19 cellular contexts compared by ENCODE assay signal in the genomic region with DNA sequence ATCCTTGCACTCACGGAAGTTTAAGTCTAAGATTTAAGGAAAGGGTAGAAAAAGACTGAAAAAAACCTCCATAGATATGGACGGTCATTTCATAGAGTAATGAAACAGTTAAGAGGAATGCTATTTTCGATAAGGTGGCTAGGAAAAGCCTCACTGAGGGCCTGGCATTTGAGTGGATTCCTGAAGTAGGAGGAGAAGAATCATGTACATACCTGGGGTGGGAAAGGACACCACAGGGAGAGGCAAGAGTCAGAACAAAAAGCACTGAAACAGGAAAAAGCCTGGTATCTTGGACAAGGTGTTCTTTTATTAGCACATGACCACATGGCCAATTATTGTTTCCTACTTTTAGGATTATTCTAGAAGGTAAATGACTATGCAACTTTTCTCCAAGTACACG.
DNase-seq lines count a peak whose midpoint lies in the region; ATAC-seq and TF ChIP-seq lines count a peak whose summit lies in the region.
"Had no signal": no experiment of that assay in that cellular context is flagged by ENCODE, and none has a peak within 500 bp of the region (broad histone marks: within the 10 kb centered on the region; RNA-seq: fewer than 3 reads in every experiment).

No MANE protein-coding gene starts in this region.

- H3K9me3 ChIP-seq in upper lobe of left lung (no peaks in the 10 kb centered on the region), PC-9 (ENCODE audit: insufficient read depth, low read depth) (no peaks in the 10 kb centered on the region)

- peaks cover 0 to 11% (median 8%) of the 10 kb centered on the region in 4 donors for H3K4me1 ChIP-seq in upper lobe of left lung
- H3K4me1 ChIP-seq in PC-9 (replicated peaks; ENCODE audit: insufficient read depth), result no peaks in the 10 kb centered on the region

- H4K20me1 ChIP-seq in PC-9 (ENCODE audit: insufficient read depth), result no peaks in the 10 kb centered on the region; the same call in 1 of the 2 replicates

- H3K9me3 Mint-ChIP-seq in activated naive CD4-positive, alpha-beta T cell treated with anti-CD3 and anti-CD28 coated beads, Interleukin-2, amount 50 U/mL, for 24 hours, result no peaks in the 10 kb centered on the region
- H3K9me3 Mint-ChIP-seq in activated T-helper 1 cell treated with anti-CD3 and anti-CD28 coated beads, Interleukin-12 subunit alpha, Interleukin-12 subunit beta, Interleukin-2, Interleukin-4 antibody, amounts not matched to agents 30 ng/mL and 10 ng/mL and 1 ng/mL, durations not matched to agents 14 hours and 24 hours and 36 hours, result no peaks in the 10 kb centered on the region
- H3K9me3 Mint-ChIP-seq: activated T-cell treated with anti-CD3 and anti-CD28 coated beads, Interleukin-2, amount 50 U/mL, for 4 hours; CD4-positive, alpha-beta T cell; naive thymus-derived CD8-positive, alpha-beta T cell had no signal

- ATAC-seq in upper lobe of left lung (ENCODE audit: low FRiP score in 2 of 2) (peak in 1 of 2 donors; percentile 76), GM19452 (IDR thresholded peaks at IDR 0.05; ENCODE audit: unreplicated experiment) (no peak)
- ATAC-seq: activated T-cell treated with anti-CD3 and anti-CD28 coated beads, Interleukin-2, amount 50 U/mL, for 4 hours; naive thymus-derived CD8-positive, alpha-beta T cell had no signal

- peak overlapping the region; percentile 46 for H3K27ac Mint-ChIP-seq in activated naive CD4-positive, alpha-beta T cell treated with anti-CD3 and anti-CD28 coated beads, Interleukin-2, amount 50 U/mL, for 24 hours
- H3K27ac Mint-ChIP-seq in activated T-helper 1 cell treated with anti-CD3 and anti-CD28 coated beads, Interleukin-12 subunit alpha, Interleukin-12 subunit beta, Interleukin-2, Interleukin-4 antibody, amounts not matched to agents 30 ng/mL and 10 ng/mL and 1 ng/mL, durations not matched to agents 14 hours and 24 hours and 36 hours, result peak overlapping the region; percentile 23
- H3K27ac Mint-ChIP-seq: CD4-positive, alpha-beta T cell; naive thymus-derived CD8-positive, alpha-beta T cell; progenitor cell of endocrine pancreas had no signal

- peaks cover 12% of the 10 kb centered on the region for H3K36me3 Mint-ChIP-seq in activated naive CD4-positive, alpha-beta T cell treated with anti-CD3 and anti-CD28 coated beads, Interleukin-2, amount 50 U/mL, for 24 hours
- peaks cover 48% of the 10 kb centered on the region for H3K36me3 Mint-ChIP-seq in activated T-helper 1 cell treated with anti-CD3 and anti-CD28 coated beads, Interleukin-12 subunit alpha, Interleukin-12 subunit beta, Interleukin-2, Interleukin-4 antibody, amounts not matched to agents 30 ng/mL and 10 ng/mL and 1 ng/mL, durations not matched to agents 14 hours and 24 hours and 36 hours (ENCODE audit: low read depth)

- H2AFZ ChIP-seq in PC-9, result no peak overlapping the region

- H3K4me3 ChIP-seq in upper lobe of left lung (no peak overlapping the region), PC-9 (no peak overlapping the region)

- H3K36me3 ChIP-seq in upper lobe of left lung (peaks cover 0 to 19% (median 3%) of the 10 kb centered on the region in 4 donors), PC-9 (ENCODE audit: low read depth) (peaks cover 17% of the 10 kb centered on the region; the same call in 1 of the 2 replicates)

- no peak for TF ChIP-seq POLR2A in upper lobe of left lung (IDR thresholded peaks at IDR 0.05)

- no peaks in the 10 kb centered on the region for H3K27me3 Mint-ChIP-seq in activated naive CD4-positive, alpha-beta T cell treated with anti-CD3 and anti-CD28 coated beads, Interleukin-2, amount 50 U/mL, for 24 hours
- no peaks in the 10 kb centered on the region for H3K27me3 Mint-ChIP-seq in activated T-helper 1 cell treated with anti-CD3 and anti-CD28 coated beads, Interleukin-12 subunit alpha, Interleukin-12 subunit beta, Interleukin-2, Interleukin-4 antibody, amounts not matched to agents 30 ng/mL and 10 ng/mL and 1 ng/mL, durations not matched to agents 14 hours and 24 hours and 36 hours (ENCODE audit: insufficient read depth)
- H3K27me3 Mint-ChIP-seq: CD4-positive, alpha-beta T cell; naive thymus-derived CD8-positive, alpha-beta T cell; progenitor cell of endocrine pancreas had no signal

- WGBS in upper lobe of left lung, 2 donors, result 42 to 43% methylated on average over 4 of the region's 4 CpGs

- no peak overlapping the region for H3K4me2 ChIP-seq in PC-9

- no peak for DNase-seq in activated naive CD4-positive, alpha-beta T cell treated with anti-CD3 and anti-CD28 coated beads, Interleukin-2, amount 50 U/mL, for 16 hours
- no peak for DNase-seq in activated T-helper 1 cell treated with anti-CD3 and anti-CD28 coated beads, Interleukin-12 subunit alpha, Interleukin-12 subunit beta, Interleukin-2, Interleukin-4 antibody, amounts not matched to agents 30 ng/mL and 10 ng/mL and 1 ng/mL, durations not matched to agents 14 hours and 24 hours and 36 hours (ENCODE audit: low spot score)
- DNase-seq in kidney tubule cell (ENCODE audit: low spot score) (peak; percentile 62), upper lobe of left lung (no peak), NCI-H146 (lab: John Stamatoyannopoulos, UW) (no peak), PC-9 (no peak)
- DNase-seq: activated CD4-positive, alpha-beta T cell treated with anti-CD3 and anti-CD28 coated beads for 1 hour; activated T-cell treated with anti-CD3 and anti-CD28 coated beads, Interleukin-2, amount 50 U/mL, for 4 hours; amniotic stem cell; CD4-positive, alpha-beta T cell; foreskin melanocyte; Kasumi-1; naive thymus-derived CD8-positive, alpha-beta T cell; NCI-H1694; NCI-H524 treated with DMSO at 0.1 percent for 48 hours; stimulated activated naive CD4-positive, alpha-beta T cell treated with Interleukin-2 at 50 U/mL for 16 hours had no signal

- H3K4me1 Mint-ChIP-seq in activated naive CD4-positive, alpha-beta T cell treated with anti-CD3 and anti-CD28 coated beads, Interleukin-2, amount 50 U/mL, for 24 hours, result peaks cover 26% of the 10 kb centered on the region
- H3K4me1 Mint-ChIP-seq in activated T-helper 1 cell treated with anti-CD3 and anti-CD28 coated beads, Interleukin-12 subunit alpha, Interleukin-12 subunit beta, Interleukin-2, Interleukin-4 antibody, amounts not matched to agents 30 ng/mL and 10 ng/mL and 1 ng/mL, durations not matched to agents 14 hours and 24 hours and 36 hours (ENCODE audit: low read depth), result peaks cover 40% of the 10 kb centered on the region

- no peak overlapping the region for H3K4me3 Mint-ChIP-seq in activated naive CD4-positive, alpha-beta T cell treated with anti-CD3 and anti-CD28 coated beads, Interleukin-2, amount 50 U/mL, for 24 hours
- H3K4me3 Mint-ChIP-seq in activated T-helper 1 cell treated with anti-CD3 and anti-CD28 coated beads, Interleukin-12 subunit alpha, Interleukin-12 subunit beta, Interleukin-2, Interleukin-4 antibody, amounts not matched to agents 30 ng/mL and 10 ng/mL and 1 ng/mL, durations not matched to agents 14 hours and 24 hours and 36 hours, result no peak overlapping the region
- H3K4me3 Mint-ChIP-seq: CD4-positive, alpha-beta T cell; naive thymus-derived CD8-positive, alpha-beta T cell had no signal

- intact Hi-C loops in activated T-helper 1 cell treated with anti-CD3 and anti-CD28 coated beads, Interleukin-12 subunit alpha, Interleukin-12 subunit beta, Interleukin-2, Interleukin-4 antibody, amounts not matched to agents 30 ng/mL and 10 ng/mL and 1 ng/mL, durations not matched to agents 14 hours and 24 hours and 36 hours (cut with micrococcal nuclease), result loop anchor here (2.0 kb wide), 1 partner anchor 629 kb away; no protein-coding TSS in a partner anchor
- intact Hi-C loops in PC-9 (cut with micrococcal nuclease; ENCODE audit: unreplicated experiment), result no loop called here

- peaks cover 25% of the 10 kb centered on the region for H3F3A ChIP-seq in PC-9 (ENCODE audit: insufficient read depth, low read depth)

- peak overlapping the region in 3 of 4 donors; percentile 31 to 36 (median 35) for H3K27ac ChIP-seq in upper lobe of left lung
- H3K27ac ChIP-seq in PC-9, result no peak overlapping the region

- no peak for TF ChIP-seq EP300 in upper lobe of left lung (IDR thresholded peaks at IDR 0.05)

- no peaks in the 10 kb centered on the region for H3K27me3 ChIP-seq in upper lobe of left lung
- no peaks in the 10 kb centered on the region for H3K27me3 ChIP-seq in PC-9 (ENCODE audit: insufficient read depth, low read depth)

- peaks cover 33% of the 10 kb centered on the region for H3K79me2 ChIP-seq in PC-9 (ENCODE audit: low read depth)

- no peaks in the 10 kb centered on the region for H3K9me2 ChIP-seq in PC-9 (ENCODE audit: insufficient read depth)

- CTCF ChIA-PET in PC-9 (lab: Charles Lee), result interaction anchor here (0.6 kb wide), 1 partner anchor 229 kb away, joined by 7 read pairs; no protein-coding TSS in a partner anchor

- POLR2A ChIA-PET in PC-9 (lab: Charles Lee; ENCODE audit: unreplicated experiment), result interaction anchor here (0.7 kb wide), 1 partner anchor 22 kb away, joined by 5 read pairs; no protein-coding TSS in a partner anchor

- no TSS peak for BruUV-seq in PC-9 (replicated peaks; lab: Mats Ljungman, UMichigan)

- TF ChIP-seq CTCF in upper lobe of left lung (IDR thresholded peaks at IDR 0.05), result no peak
- no peak for TF ChIP-seq CTCF in PC-9 (conservative IDR thresholded peaks at IDR 0.05)
